8 cellular contexts compared by ENCODE assay signal in the genomic region with DNA sequence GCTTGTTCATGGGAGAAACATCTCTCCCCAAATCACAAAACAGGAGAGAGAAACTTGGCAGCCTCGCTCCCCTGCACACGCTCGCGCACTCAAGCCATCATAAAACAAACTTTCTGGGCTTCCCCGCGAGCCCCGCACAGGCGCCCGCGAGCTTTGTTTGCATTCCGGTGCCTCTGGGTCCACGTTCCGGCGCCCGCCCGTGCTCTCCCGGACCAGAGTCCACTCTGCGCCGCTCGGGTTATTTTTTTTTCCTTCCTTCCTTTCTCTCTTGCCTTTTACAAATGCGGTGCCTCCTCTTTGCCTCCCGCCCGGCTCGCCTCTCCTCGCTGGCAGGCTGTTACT. TPM values are rescaled to one million over a fixed set of nuclear protein-coding genes. Genes with fewer than 3 reads are reported as not detected.
DNase-seq lines count a peak whose midpoint lies in the region; ATAC-seq and TF ChIP-seq lines count a peak whose summit lies in the region.

No MANE protein-coding gene starts in this region.

- H3K9me3 Mint-ChIP-seq in activated T-cell treated with anti-CD3 and anti-CD28 coated beads, Interleukin-2, amount 50 U/mL, for 4 hours: no peaks in the 10 kb centered on the region
- H3K9me3 Mint-ChIP-seq in brain: no peaks in the 10 kb centered on the region

- intact Hi-C loops in lower leg skin (cut with DNase I; ENCODE audit: low total_unique reads): no loop called here

- no peaks in the 10 kb centered on the region for H3K36me3 Mint-ChIP-seq in activated T-cell treated with anti-CD3 and anti-CD28 coated beads, Interleukin-2, amount 50 U/mL, for 4 hours (ENCODE audit: insufficient read depth)
- no peaks in the 10 kb centered on the region for H3K36me3 Mint-ChIP-seq in brain

- H3K4me1 Mint-ChIP-seq in activated T-cell treated with anti-CD3 and anti-CD28 coated beads, Interleukin-2, amount 50 U/mL, for 4 hours (ENCODE audit: low read depth): peaks cover 9% of the 10 kb centered on the region
- peaks cover 28% of the 10 kb centered on the region for H3K4me1 Mint-ChIP-seq in brain

- no peaks in the 10 kb centered on the region for H3K36me3 ChIP-seq in urinary bladder (ENCODE audit: insufficient read depth)

- no peak for TF ChIP-seq POLR2A in lower leg skin (IDR thresholded peaks at IDR 0.05)

- peak overlapping the region; percentile 74 for H3K4me3 Mint-ChIP-seq in activated T-cell treated with anti-CD3 and anti-CD28 coated beads, Interleukin-2, amount 50 U/mL, for 4 hours
- H3K4me3 Mint-ChIP-seq in brain: peak overlapping the region; percentile 99 to 100 (median 100)

- peak overlapping the region; percentile 96 to 98 (median 97) for H3K27ac Mint-ChIP-seq in brain

- H3K4me1 ChIP-seq in urinary bladder (ENCODE audit: insufficient read depth): no peaks in the 10 kb centered on the region

- ATAC-seq in activated T-cell treated with anti-CD3 and anti-CD28 coated beads, Interleukin-2, amount 50 U/mL, for 4 hours: peak in 1 of 2 donors; percentile 32
- peak; percentile 25 for ATAC-seq in HG03442 (IDR thresholded peaks at IDR 0.05; ENCODE audit: unreplicated experiment)

- peak overlapping the region; percentile 57 for H3K27ac ChIP-seq in urinary bladder (ENCODE audit: low read depth)

- peaks cover 66% of the 10 kb centered on the region for H3K27me3 Mint-ChIP-seq in activated T-cell treated with anti-CD3 and anti-CD28 coated beads, Interleukin-2, amount 50 U/mL, for 4 hours (ENCODE audit: low read depth)
- H3K27me3 Mint-ChIP-seq in brain: peaks cover 48% of the 10 kb centered on the region

- 0% methylated on average over 25 of the region's 25 CpGs for WGBS in lower leg skin, 2 donors
- under 1% methylated on average over 25 of the region's 25 CpGs for WGBS in urinary bladder

- DNase-seq in activated T-cell treated with anti-CD3 and anti-CD28 coated beads, Interleukin-2, amount 50 U/mL, for 4 hours: no peak
- no peak for DNase-seq in activated T-cell treated with anti-CD3 and anti-CD28 coated beads for 4 hours
- no peak for DNase-seq in lower leg skin (ENCODE audit: low spot score in 2 of 2)
- no peak for DNase-seq in superior temporal gyrus (ENCODE audit: extremely low spot score)
- no peak for DNase-seq in DMS79 (lab: John Stamatoyannopoulos, UW)

- TF ChIP-seq CTCF in brain (conservative IDR thresholded peaks at IDR 0.05) (no peak), lower leg skin (IDR thresholded peaks at IDR 0.05) (no peak)

- peak overlapping the region; percentile 47 for H3K4me3 ChIP-seq in lower leg skin (ENCODE audit: low read depth, poor library complexity, severe bottlenecking)
- peak overlapping the region; percentile 54 for H3K4me3 ChIP-seq in urinary bladder (ENCODE audit: low read depth, low read length)

RNA-seq across cellular contexts. Expression of a gene that starts 0.4 kb away (rescaled TPM):
- under 1 TPM; 0.45 to 0.76 (median 0.46) TPM for total RNA-seq in activated T-cell treated with anti-CD3 and anti-CD28 coated beads, Interleukin-2, amount 50 U/mL, for 4 hours
- 6.5 TPM for polyA plus RNA-seq in brain (ENCODE audit: insufficient read depth, low read depth, low replicate concordance)
- total RNA-seq in lower leg skin: 10 to 100 TPM; 42.4 to 71.6 (median 50.2) TPM
- total RNA-seq in urinary bladder: 46.7 TPM
- 9.7 TPM for polyA plus RNA-seq in urinary bladder

Comparison
In these comparisons a context has a peak if more than half of its experiments do, and no peak if none do; other contexts are left out.
1. RNA of a gene that starts 0.4 kb away (total RNA-seq): 42.4 to 71.6 TPM in lower leg skin and 46.7 TPM in urinary bladder (single experiment); 0.45 to 0.76 TPM in activated T-cell treated with anti-CD3 and anti-CD28 coated beads, Interleukin-2, amount 50 U/mL, for 4 hours; every median in the first group is over 10 times any median in the second.